In the genomic region with DNA sequence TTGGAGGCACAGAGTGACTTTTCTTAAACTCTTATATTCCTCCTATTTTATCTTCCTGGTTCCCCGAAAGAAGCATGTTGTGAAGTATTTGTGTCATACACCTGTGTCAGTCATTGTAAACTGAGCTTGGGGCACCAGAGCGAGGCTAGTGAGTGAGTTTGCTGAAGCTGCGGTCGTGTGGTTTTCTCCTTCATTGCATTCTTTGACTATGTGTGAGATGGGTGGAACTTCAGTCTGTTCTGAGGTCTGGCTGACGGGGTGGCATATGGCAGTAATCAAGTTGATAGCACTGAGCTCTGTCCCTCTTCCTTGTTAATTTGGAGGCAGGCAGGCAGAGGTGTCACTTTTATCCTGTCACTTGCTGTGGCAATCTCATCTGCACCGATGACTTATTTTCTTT, we compare ENCODE assay signal across 8 cellular contexts. TPM values are rescaled to one million over a fixed set of nuclear protein-coding genes. Genes with fewer than 3 reads are reported as not detected.
DNase-seq lines count a peak whose midpoint lies in the region; ATAC-seq, FAIRE-seq and TF ChIP-seq lines count a peak whose summit lies in the region.

No MANE protein-coding gene starts in this region.

- H3K4me1 ChIP-seq in DND-41 (ENCODE audit: insufficient read depth, low read length), result peaks cover 47% of the 10 kb centered on the region
- peaks cover 22% of the 10 kb centered on the region for H3K4me1 ChIP-seq in adipocyte (ENCODE audit: control insufficient read depth, insufficient read depth, low read length)
- peaks cover 66% of the 10 kb centered on the region for H3K4me1 ChIP-seq in lower lobe of right lung

- ATAC-seq in DND-41 (ENCODE audit: insufficient read depth, low read depth) (peak; percentile 14; the same call in 1 of the 3 replicates), HG03066 (IDR thresholded peaks at IDR 0.05; ENCODE audit: low read depth, unreplicated experiment) (peak; percentile 54), lower lobe of right lung (no peak)

- H3K27me3 ChIP-seq in DND-41 (ENCODE audit: insufficient read depth, low read length, poor library complexity) (no peaks in the 10 kb centered on the region), adipocyte (replicated peaks; ENCODE audit: control insufficient read depth, insufficient read depth, low read length) (no peaks in the 10 kb centered on the region), lower lobe of right lung (ENCODE audit: low read depth) (no peaks in the 10 kb centered on the region)

- H2AFZ ChIP-seq in DND-41 (ENCODE audit: low read depth, low read length), result no peak overlapping the region

- DNase-seq in DND-41 (peak; percentile 50), GM19239 (ENCODE audit: insufficient read length, low spot score) (peak; percentile 54), adipocyte (ENCODE audit: low read depth) (peak; percentile 54), dedifferentiated amniotic fluid mesenchymal stem cell (ENCODE audit: extremely low spot score) (no peak), frontal cortex (ENCODE audit: low spot score in 2 of 2) (no peak), lower lobe of right lung (no peak), cardiac septum (ENCODE audit: low spot score) (no peak)

- no peaks in the 10 kb centered on the region for H3K9me3 ChIP-seq in DND-41 (ENCODE audit: insufficient read depth, low read length, severe bottlenecking)
- H3K9me3 ChIP-seq in adipocyte (ENCODE audit: control insufficient read depth, low read length), result no peaks in the 10 kb centered on the region
- no peaks in the 10 kb centered on the region for H3K9me3 ChIP-seq in lower lobe of right lung

- peaks cover 95% of the 10 kb centered on the region for H3K79me2 ChIP-seq in DND-41 (ENCODE audit: insufficient read depth, low read length)

- H3K4me2 ChIP-seq in DND-41 (ENCODE audit: insufficient read depth, low read length), result peak overlapping the region; percentile 37; the same call in 1 of the 2 replicates

- H3K36me3 ChIP-seq in DND-41 (ENCODE audit: insufficient read depth, low read length), result peaks cover 54% of the 10 kb centered on the region
- peaks cover 3% of the 10 kb centered on the region for H3K36me3 ChIP-seq in adipocyte (ENCODE audit: control insufficient read depth, insufficient read depth, low read length, severe bottlenecking)
- no peaks in the 10 kb centered on the region for H3K36me3 ChIP-seq in lower lobe of right lung

- no peak overlapping the region for H3K27ac ChIP-seq in DND-41 (ENCODE audit: low read length)
- H3K27ac ChIP-seq in lower lobe of right lung, result no peak overlapping the region

- intact Hi-C loops in lower lobe of right lung (cut with DNase I) (no loop called here), cardiac septum (cut with DNase I) (no loop called here)

- H3K4me3 ChIP-seq in DND-41 (ENCODE audit: low read depth in 1 of 2, low read length in 2 of 2), result no peak overlapping the region
- H3K4me3 ChIP-seq in adipocyte (ENCODE audit: low read length), result no peak overlapping the region
- H3K4me3 ChIP-seq in lower lobe of right lung, result no peak overlapping the region

- H4K20me1 ChIP-seq in DND-41 (ENCODE audit: insufficient read depth, low read length), result peaks cover 48% of the 10 kb centered on the region

- H3K9ac ChIP-seq in DND-41 (ENCODE audit: low read depth, low read length), result no peak overlapping the region
- no peak overlapping the region for H3K9ac ChIP-seq in adipocyte (ENCODE audit: low read length)

- TF ChIP-seq CTCF in DND-41 (IDR thresholded peaks at IDR 0.05; ENCODE audit: borderline replicate concordance, extremely low read depth, low read length, poor library complexity, severe bottlenecking), result no peak
- TF ChIP-seq CTCF in lower lobe of right lung (IDR thresholded peaks at IDR 0.05), result no peak

- FAIRE-seq in GM19239 (lab: Jason Lieb, UNC) (peak; percentile 97), frontal cortex (lab: Jason Lieb, UNC) (no peak)

RNA-seq across cellular contexts. Expression of a gene that starts 4.2 kb away (rescaled TPM):
- 61.1 TPM for total RNA-seq in frontal cortex
- 42.7 TPM for total RNA-seq in lower lobe of right lung
- 39.5 TPM for total RNA-seq in cardiac septum

RNA-seq across cellular contexts. Expression of a gene that starts 4.9 kb away (rescaled TPM):
- total RNA-seq in frontal cortex (11.0 TPM), lower lobe of right lung (17.6 TPM), cardiac septum (17.5 TPM)

RNA-seq across cellular contexts. Expression of a gene that starts 24.5 kb away (rescaled TPM):
- 44.4 TPM for total RNA-seq in frontal cortex
- 33.7 TPM for total RNA-seq in lower lobe of right lung
- total RNA-seq in cardiac septum, result 32.9 TPM

RNA-seq across cellular contexts. Expression of a gene that starts 24.7 kb away (rescaled TPM):
- total RNA-seq in frontal cortex (24.5 TPM), lower lobe of right lung (33.9 TPM), cardiac septum (33.9 TPM)

RNA-seq across cellular contexts. Expression of a gene that starts 47.6 kb away (rescaled TPM):
- total RNA-seq in frontal cortex, result 0.41 TPM
- total RNA-seq in lower lobe of right lung, result 0.27 TPM
- not detected for total RNA-seq in cardiac septum

Comparison
In these comparisons a context has a peak if more than half of its experiments do, and no peak if none do; other contexts are left out.
1. ATAC-seq: peak in DND-41 (single experiment) and HG03066 (single experiment); none in lower lobe of right lung (0 of 2).
2. DNase-seq: peak in DND-41 (single experiment), GM19239 (single experiment) and adipocyte (single experiment); none in dedifferentiated amniotic fluid mesenchymal stem cell (single experiment), frontal cortex (0 of 2), lower lobe of right lung (single experiment) and cardiac septum (single experiment).